ENCODE assay signal across 21 cellular contexts in the genomic region with DNA sequence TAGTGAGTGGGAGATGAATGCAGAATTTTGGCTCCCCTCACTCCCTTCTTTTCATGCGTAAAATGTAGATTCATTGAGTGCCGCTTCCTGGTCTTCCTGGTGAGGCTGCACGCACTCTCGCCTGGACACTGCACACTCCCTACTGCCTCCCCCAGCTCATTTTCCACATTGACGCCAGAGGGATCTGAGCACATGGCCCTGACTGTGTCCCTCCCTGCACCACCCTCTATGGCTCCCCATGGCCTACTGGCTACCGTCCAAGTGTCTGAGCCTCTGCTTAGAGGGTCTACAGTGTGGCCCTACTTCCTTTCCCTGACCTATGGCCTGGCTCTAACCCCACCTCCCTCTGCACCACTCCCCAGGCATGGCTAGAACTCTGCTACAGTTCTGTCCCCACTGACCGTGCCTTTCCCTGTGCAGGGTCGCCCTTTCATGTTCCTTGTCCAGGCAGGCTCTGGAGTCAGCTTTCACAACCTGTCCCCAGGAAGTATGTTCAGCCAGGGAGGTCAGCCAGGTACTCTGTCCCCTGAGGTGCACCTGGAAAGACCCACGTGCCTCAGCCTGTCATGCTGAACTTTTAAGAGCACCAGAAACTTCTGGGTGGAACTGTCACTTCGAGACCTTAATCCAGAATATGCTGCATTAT.
DNase-seq lines count a peak whose midpoint lies in the region; ATAC-seq and TF ChIP-seq lines count a peak whose summit lies in the region.
"Had no signal": no experiment of that assay in that cellular context is flagged by ENCODE, and none has a peak within 500 bp of the region (broad histone marks: within the 10 kb centered on the region; RNA-seq: fewer than 3 reads in every experiment).

No MANE protein-coding gene starts in this region.

- H3K4me3 ChIP-seq in SK-N-SH (ENCODE audit: low read depth in 2 of 2, low read length in 1 of 2) (no peak overlapping the region), prostate gland (no peak overlapping the region)
- H3K4me3 ChIP-seq: mucosa of descending colon, upper lobe of left lung had no signal

- no peaks in the 10 kb centered on the region for H3K9me3 Mint-ChIP-seq in activated CD8-positive, alpha-beta memory T cell treated with anti-CD3 and anti-CD28 coated beads, Interleukin-2, amount 10 ng/mL, durations not matched to agents 7 days and 5 days (ENCODE audit: low read depth)
- H3K9me3 Mint-ChIP-seq: activated naive CD8-positive, alpha-beta T cell treated with anti-CD3 and anti-CD28 coated beads, Interleukin-2, amount 10 ng/mL, durations not matched to agents 7 days and 5 days; activated T-helper 1 cell treated with anti-CD3 and anti-CD28 coated beads, Interleukin-12 subunit alpha, Interleukin-12 subunit beta, Interleukin-2, Interleukin-4 antibody, amounts not matched to agents 30 ng/mL and 10 ng/mL and 1 ng/mL, durations not matched to agents 14 hours and 24 hours and 36 hours had no signal

- no peaks in the 10 kb centered on the region for H3K36me3 Mint-ChIP-seq in activated CD8-positive, alpha-beta memory T cell treated with anti-CD3 and anti-CD28 coated beads, Interleukin-2, amount 10 ng/mL, durations not matched to agents 7 days and 5 days
- H3K36me3 Mint-ChIP-seq: activated naive CD8-positive, alpha-beta T cell treated with anti-CD3 and anti-CD28 coated beads, Interleukin-2, amount 10 ng/mL, durations not matched to agents 7 days and 5 days had no signal

- no peak overlapping the region for H3K27ac Mint-ChIP-seq in activated CD8-positive, alpha-beta memory T cell treated with anti-CD3 and anti-CD28 coated beads, Interleukin-2, amount 10 ng/mL, durations not matched to agents 7 days and 5 days
- H3K27ac Mint-ChIP-seq: activated CD8-positive, alpha-beta T cell treated with anti-CD3 and anti-CD28 coated beads, Interleukin-2, amount 10 ng/mL, durations not matched to agents 7 days and 5 days; activated naive CD8-positive, alpha-beta T cell treated with anti-CD3 and anti-CD28 coated beads, Interleukin-2, amount 10 ng/mL, durations not matched to agents 7 days and 5 days; activated T-helper 1 cell treated with anti-CD3 and anti-CD28 coated beads, Interleukin-12 subunit alpha, Interleukin-12 subunit beta, Interleukin-2, Interleukin-4 antibody, amounts not matched to agents 30 ng/mL and 10 ng/mL and 1 ng/mL, durations not matched to agents 14 hours and 24 hours and 36 hours; B cell had no signal

- no peak for ATAC-seq in SK-N-SH treated with all-trans-retinoic acid at 6 μM for 48 hours
- ATAC-seq in activated CD8-positive, alpha-beta memory T cell treated with anti-CD3 and anti-CD28 coated beads, Interleukin-2, amount 10 ng/mL, durations not matched to agents 7 days and 5 days, result no peak
- no peak for ATAC-seq in HG03342 (IDR thresholded peaks at IDR 0.05; ENCODE audit: unreplicated experiment)
- ATAC-seq: activated CD8-positive, alpha-beta T cell treated with anti-CD3 and anti-CD28 coated beads, Interleukin-2, amount 10 ng/mL, durations not matched to agents 7 days and 5 days; mucosa of descending colon; stimulated activated naive CD8-positive, alpha-beta T cell treated with anti-CD3 and anti-CD28 coated beads, Interleukin-15, Interleukin-2, amounts not matched to agents 100 U/mL and 50 U/mL, for 24 hours had no signal

- peak overlapping the region in 1 of 2 experiments; percentile 93; a peak in 1 of 4 replicates for H3K27ac ChIP-seq in SK-N-SH (ENCODE audit: low read depth in 2 of 2, low read length in 1 of 2)
- peak overlapping the region; percentile 66 to 72 for H3K27ac ChIP-seq in prostate gland
- H3K27ac ChIP-seq: 22Rv1, epithelial cell of prostate had no signal

- H3K9me3 ChIP-seq in SK-N-SH (no peaks in the 10 kb centered on the region), prostate gland (no peaks in the 10 kb centered on the region)
- H3K9me3 ChIP-seq: mucosa of descending colon, upper lobe of left lung had no signal

- H3K27me3 Mint-ChIP-seq in activated CD8-positive, alpha-beta memory T cell treated with anti-CD3 and anti-CD28 coated beads, Interleukin-2, amount 10 ng/mL, durations not matched to agents 7 days and 5 days, result no peaks in the 10 kb centered on the region
- H3K27me3 Mint-ChIP-seq: activated naive CD8-positive, alpha-beta T cell treated with anti-CD3 and anti-CD28 coated beads, Interleukin-2, amount 10 ng/mL, durations not matched to agents 7 days and 5 days had no signal

- no peaks in the 10 kb centered on the region for H3K4me1 Mint-ChIP-seq in activated CD8-positive, alpha-beta memory T cell treated with anti-CD3 and anti-CD28 coated beads, Interleukin-2, amount 10 ng/mL, durations not matched to agents 7 days and 5 days
- H3K4me1 Mint-ChIP-seq: activated naive CD8-positive, alpha-beta T cell treated with anti-CD3 and anti-CD28 coated beads, Interleukin-2, amount 10 ng/mL, durations not matched to agents 7 days and 5 days; B cell had no signal

- 51% methylated on average over 10 of the region's 10 CpGs for WGBS in SK-N-SH (ENCODE audit: low lambda C conversion rate)
- WGBS in prostate gland, result 72% methylated on average over 10 of the region's 10 CpGs

- CTCF ChIA-PET in SK-N-SH (lab: Yijun Ruan, JAX), result interaction anchor here (1.0 to 1.3 kb wide), 4 partner anchors 22 to 121 kb away, joined by 3 read pairs; no protein-coding TSS in a partner anchor
- CTCF ChIA-PET in activated CD8-positive, alpha-beta memory T cell treated with anti-CD3 and anti-CD28 coated beads, Interleukin-2, amount 10 ng/mL, durations not matched to agents 7 days and 5 days (lab: Charles Lee), result no interaction called here

- H4K20me1 ChIP-seq in SK-N-SH (ENCODE audit: insufficient read depth), result no peaks in the 10 kb centered on the region

- no peaks in the 10 kb centered on the region for H3K36me3 ChIP-seq in SK-N-SH (replicated peaks in 1 of 2; ENCODE audit: control insufficient read depth in 1 of 2, insufficient read depth in 2 of 2, low read length in 1 of 2)
- H3K36me3 ChIP-seq in prostate gland, result no peaks in the 10 kb centered on the region
- H3K36me3 ChIP-seq: upper lobe of left lung had no signal

- no peak overlapping the region for H3K4me2 ChIP-seq in SK-N-SH

- no peak overlapping the region for H2AFZ ChIP-seq in SK-N-SH (ENCODE audit: low read depth)

- H3K27me3 ChIP-seq in SK-N-SH (ENCODE audit: insufficient read depth), result no peaks in the 10 kb centered on the region
- no peaks in the 10 kb centered on the region for H3K27me3 ChIP-seq in prostate gland (replicated peaks; ENCODE audit: insufficient read depth)
- H3K27me3 ChIP-seq: upper lobe of left lung had no signal

- no peak overlapping the region for H3K9ac ChIP-seq in SK-N-SH

- H3K4me3 Mint-ChIP-seq in activated CD8-positive, alpha-beta memory T cell treated with anti-CD3 and anti-CD28 coated beads, Interleukin-2, amount 10 ng/mL, durations not matched to agents 7 days and 5 days, result no peak overlapping the region
- H3K4me3 Mint-ChIP-seq: activated CD8-positive, alpha-beta T cell treated with anti-CD3 and anti-CD28 coated beads, Interleukin-2, amount 10 ng/mL, durations not matched to agents 7 days and 5 days; activated naive CD8-positive, alpha-beta T cell treated with anti-CD3 and anti-CD28 coated beads, Interleukin-2, amount 10 ng/mL, durations not matched to agents 7 days and 5 days; activated T-helper 1 cell treated with anti-CD3 and anti-CD28 coated beads, Interleukin-12 subunit alpha, Interleukin-12 subunit beta, Interleukin-2, Interleukin-4 antibody, amounts not matched to agents 30 ng/mL and 10 ng/mL and 1 ng/mL, durations not matched to agents 14 hours and 24 hours and 36 hours; B cell had no signal

- no peaks in the 10 kb centered on the region for H3K9me2 ChIP-seq in SK-N-SH

- H3K4me1 ChIP-seq in SK-N-SH (ENCODE audit: control insufficient read depth in 1 of 2, insufficient read depth in 2 of 2, low read depth in 1 of 2, low read length in 1 of 2) (peaks cover 0 to 52% of the 10 kb centered on the region in 2 experiments; a peak in 1 of 4 replicates), prostate gland (replicated peaks) (peaks cover 23% of the 10 kb centered on the region)

- H3K79me2 ChIP-seq in SK-N-SH (ENCODE audit: insufficient read depth), result no peaks in the 10 kb centered on the region

- H3F3A ChIP-seq in SK-N-SH (replicated peaks; ENCODE audit: insufficient read depth), result no peaks in the 10 kb centered on the region

- TF ChIP-seq EP300 in SK-N-SH (IDR thresholded peaks at IDR 0.05; ENCODE audit: borderline replicate concordance in 1 of 2, low read depth in 1 of 2, low read length in 1 of 2), result no peak

- POLR2A ChIA-PET in SK-N-SH (lab: Yijun Ruan, JAX), result no interaction called here

- TF ChIP-seq POLR2A in prostate gland (IDR thresholded peaks at IDR 0.05), result no peak

- peak; percentile 33 for DNase-seq in SK-N-SH
- peak; percentile 34 for DNase-seq in activated CD8-positive, alpha-beta memory T cell treated with anti-CD3 and anti-CD28 coated beads, Interleukin-2, amount 10 ng/mL, durations not matched to agents 7 days and 5 days
- peak; percentile 56 for DNase-seq in left kidney (ENCODE audit: low read depth, low spot score)
- DNase-seq in prostate gland (ENCODE audit: low spot score), result peak; percentile 56
- no peak for DNase-seq in NCI-H446 treated with DMSO at 0.1 percent for 48 hours (lab: John Stamatoyannopoulos, UW)
- no peak for DNase-seq in activated CD4-positive, CD25-positive, alpha-beta regulatory T cell treated with anti-CD3 and anti-CD28 coated beads, Interleukin-2, amount 50 U/mL, for 72 hours
- DNase-seq: activated CD8-positive, alpha-beta T cell treated with anti-CD3 and anti-CD28 coated beads, Interleukin-2, amount 10 ng/mL, durations not matched to agents 7 days and 5 days; activated naive CD8-positive, alpha-beta T cell treated with anti-CD3 and anti-CD28 coated beads, Interleukin-2, amount 10 ng/mL, durations not matched to agents 7 days and 5 days; foreskin melanocyte; IMR-90; mucosa of descending colon; NCI-H1930; stimulated activated naive CD8-positive, alpha-beta T cell treated with anti-CD3 and anti-CD28 coated beads, Interleukin-15, Interleukin-2, amounts not matched to agents 100 U/mL and 50 U/mL, for 24 hours; T1000 had no signal

- TF ChIP-seq CTCF in SK-N-SH (IDR thresholded peaks at IDR 0.05), result no peak
- no peak for TF ChIP-seq CTCF in prostate gland (IDR thresholded peaks at IDR 0.05)

- intact Hi-C loops in prostate gland (cut with DNase I), result loop anchor here (5.0 kb wide), 1 partner anchor 37 kb away; no protein-coding TSS in a partner anchor

- TF ChIP-seq RAD21 in SK-N-SH (IDR thresholded peaks at IDR 0.05; ENCODE audit: low read length), result no peak

TF ChIP-seq in SK-N-SH, 30 proteins besides CTCF, POLR2A, EP300 and RAD21 (continues in another document):
- TF ChIP-seq MXI1 (IDR thresholded peaks at IDR 0.05; ENCODE audit: low read depth, low read length), result no peak

TF ChIP-seq in SK-N-SH treated with all-trans-retinoic acid at 6 μM for 48 hours, 23 proteins besides CTCF, POLR2A, EP300 and RAD21 (continues in another document):
- TF ChIP-seq SNAI2 (CRISPR knock-in tag; IDR thresholded peaks at IDR 0.05) (no peak), CSDC2 (CRISPR knock-in tag; IDR thresholded peaks at IDR 0.05) (no peak), TCF4 (CRISPR knock-in tag; IDR thresholded peaks at IDR 0.05; ENCODE audit: borderline replicate concordance) (no peak), ZNF8 (CRISPR knock-in tag; IDR thresholded peaks at IDR 0.05) (no peak), ARNTL (CRISPR knock-in tag; IDR thresholded peaks at IDR 0.05; ENCODE audit: borderline replicate concordance, low read depth) (no peak)

Comparison
In these comparisons a context has a peak if more than half of its experiments do, and no peak if none do; other contexts are left out.
1. DNase-seq: peak in SK-N-SH (single experiment), activated CD8-positive, alpha-beta memory T cell treated with anti-CD3 and anti-CD28 coated beads, Interleukin-2, amount 10 ng/mL, durations not matched to agents 7 days and 5 days (single experiment), left kidney (single experiment) and prostate gland (single experiment); none in NCI-H446 treated with DMSO at 0.1 percent for 48 hours (single experiment) and activated CD4-positive, CD25-positive, alpha-beta regulatory T cell treated with anti-CD3 and anti-CD28 coated beads, Interleukin-2, amount 50 U/mL, for 72 hours (single experiment).